13 cellular contexts compared by ENCODE assay signal in genomic region chr12:125549836-125550235, GRCh38.
DNase-seq lines count a peak whose midpoint lies in the region; ATAC-seq, FAIRE-seq and TF ChIP-seq lines count a peak whose summit lies in the region.
"Had no signal": no experiment of that assay in that cellular context is flagged by ENCODE, and none has a peak within 500 bp of the region (broad histone marks: within the 10 kb centered on the region; RNA-seq: fewer than 3 reads in every experiment).

No MANE protein-coding gene starts in this region.

- no peaks in the 10 kb centered on the region for H3K9me1 ChIP-seq in K562 (ENCODE audit: control insufficient read depth, insufficient read depth, low read length)

- no peaks in the 10 kb centered on the region for H3K9me3 ChIP-seq in Karpas-422 (ENCODE audit: low read length)
- H3K9me3 ChIP-seq in K562 (replicated peaks; ENCODE audit: control insufficient read depth, insufficient read depth, low read depth, low read length): no peaks in the 10 kb centered on the region; the same call in 1 of the 2 replicates
- H3K9me3 ChIP-seq: pancreas had no signal

- no peak overlapping the region for H3K4me3 Mint-ChIP-seq in nephron progenitor cell

- no peak overlapping the region for H3K4me2 ChIP-seq in Karpas-422 (ENCODE audit: low read depth, low read length, poor library complexity, severe bottlenecking)
- no peak overlapping the region for H3K4me2 ChIP-seq in K562 (ENCODE audit: insufficient read depth, low read length)

- in situ Hi-C loops in K562 (cut with MboI): no loop called here

- TF ChIP-seq CTCF in GM12864 (IDR thresholded peaks at IDR 0.05; ENCODE audit: low read depth, low read length, missing control alignments) (peak; percentile 89), K562 (IDR thresholded peaks at IDR 0.05 in 2 of 3, conservative IDR thresholded peaks at IDR 0.05 in 1 of 3; ENCODE audit: insufficient read depth in 2 of 3, low read depth in 1 of 3, low read length in 3 of 3) (peak; percentile 53 to 79 (median 57)), nephron progenitor cell (IDR thresholded peaks at IDR 0.05) (peak; percentile 33)

- H3K36me3 Mint-ChIP-seq in nephron progenitor cell (ENCODE audit: low read depth): no peaks in the 10 kb centered on the region

- H4K20me1 ChIP-seq in Karpas-422 (ENCODE audit: insufficient read depth, low read depth, low read length) (no peaks in the 10 kb centered on the region), K562 (replicated peaks; ENCODE audit: control insufficient read depth, insufficient read depth, low read length) (no peaks in the 10 kb centered on the region)

- no peaks in the 10 kb centered on the region for H3K9me2 ChIP-seq in Karpas-422 (replicated peaks; ENCODE audit: insufficient read depth, low read length)

- H3K36me3 ChIP-seq in Karpas-422 (ENCODE audit: insufficient read depth, low read length) (no peaks in the 10 kb centered on the region), K562 (ENCODE audit: control insufficient read depth, insufficient read depth, low read length) (no peaks in the 10 kb centered on the region)
- H3K36me3 ChIP-seq: pancreas had no signal

- TF ChIP-seq RAD21 in K562 (CRISPR knock-in tag; conservative IDR thresholded peaks at IDR 0.05 in 1 of 2, IDR thresholded peaks at IDR 0.05 in 1 of 2): peak in 1 of 2 experiments; percentile 54; a peak in 2 of 4 replicates

- H3K79me2 ChIP-seq in Karpas-422 (ENCODE audit: low read length): no peaks in the 10 kb centered on the region
- H3K79me2 ChIP-seq in K562 (ENCODE audit: control insufficient read depth, insufficient read depth, low read length): no peaks in the 10 kb centered on the region

- no peak for TF ChIP-seq EP300 in K562 (IDR thresholded peaks at IDR 0.05; ENCODE audit: low read length)

- no peaks in the 10 kb centered on the region for H3K4me1 ChIP-seq in Karpas-422 (ENCODE audit: low read length)
- no peaks in the 10 kb centered on the region for H3K4me1 ChIP-seq in K562 (replicated peaks in 1 of 2; ENCODE audit: control insufficient read depth in 2 of 2, insufficient read depth in 2 of 2, low read length in 2 of 2)
- H3K4me1 ChIP-seq: pancreas had no signal

- no peak for DNase-seq in GM12864 (ENCODE audit: low read depth)
- DNase-seq in Karpas-422: peak; percentile 81
- peak; percentile 7 to 20 (median 18) for DNase-seq in K562 (ENCODE audit: extremely low read depth in 1 of 4, low spot score in 3 of 4)
- peak; percentile 12 for DNase-seq in nephron progenitor cell
- DNase-seq in NOMO-1 (lab: John Stamatoyannopoulos, UW; ENCODE audit: unreplicated experiment in 2 of 2): no peak
- no peak for DNase-seq in DMS153 (lab: John Stamatoyannopoulos, UW)
- DNase-seq: pancreas, substantia nigra had no signal

- H2AFZ ChIP-seq in Karpas-422 (ENCODE audit: low read length) (no peak overlapping the region), K562 (ENCODE audit: low read depth, low read length) (no peak overlapping the region)

- no peak overlapping the region for H3K4me3 ChIP-seq in GM12864 (ENCODE audit: low read depth, low read length)
- H3K4me3 ChIP-seq in Karpas-422 (ENCODE audit: low read length): no peak overlapping the region
- H3K4me3 ChIP-seq in K562: no peak overlapping the region
- H3K4me3 ChIP-seq: pancreas, SK-N-MC had no signal

- intact Hi-C loops in K562 (cut with micrococcal nuclease): no loop called here

- ATAC-seq in K562: no peak; the same call in 2 of the 3 replicates
- no peak for ATAC-seq in GM21717 (IDR thresholded peaks at IDR 0.05; ENCODE audit: unreplicated experiment)
- ATAC-seq in HG02981 (IDR thresholded peaks at IDR 0.05; ENCODE audit: unreplicated experiment): no peak
- ATAC-seq: esophagus mucosa, pancreas had no signal

- CTCF ChIA-PET in K562 (lab: Yijun Ruan, JAX; ENCODE audit: low intra/inter-chr PET ratio): no interaction called here

- H3K4me1 Mint-ChIP-seq in nephron progenitor cell: peaks cover 6% of the 10 kb centered on the region

- TF ChIP-seq POLR2A in K562 (conservative IDR thresholded peaks at IDR 0.05): no peak

- H3K27ac ChIP-seq in Karpas-422 (ENCODE audit: low read length): no peak overlapping the region
- no peak overlapping the region for H3K27ac ChIP-seq in K562 (ENCODE audit: extremely low read depth, low read depth, low read length)
- H3K27ac ChIP-seq: pancreas had no signal

- no peak overlapping the region for H3K27ac Mint-ChIP-seq in nephron progenitor cell

- no peak overlapping the region for H3K9ac ChIP-seq in Karpas-422 (ENCODE audit: low read length)
- H3K9ac ChIP-seq in K562 (ENCODE audit: insufficient read depth in 1 of 2, low read depth in 2 of 2, low read length in 2 of 2): no peak overlapping the region

- no peaks in the 10 kb centered on the region for H3K27me3 Mint-ChIP-seq in nephron progenitor cell (ENCODE audit: low read depth, poor library complexity)

- H3K9me3 Mint-ChIP-seq in nephron progenitor cell: peaks cover 8% of the 10 kb centered on the region

- POLR2A ChIA-PET in K562 (lab: Yijun Ruan, JAX): no interaction called here

- no peaks in the 10 kb centered on the region for H3K27me3 ChIP-seq in Karpas-422 (ENCODE audit: low read length)
- H3K27me3 ChIP-seq in K562 (ENCODE audit: control insufficient read depth in 2 of 2, insufficient read depth in 2 of 2, low read length in 2 of 2): no peaks in the 10 kb centered on the region
- H3K27me3 ChIP-seq: pancreas had no signal

- FAIRE-seq in K562 (lab: Jason Lieb, UNC): no peak
- FAIRE-seq: GM19239, pancreas had no signal

- WGBS in K562 (ENCODE audit: insufficient coverage, low coverage, missing lambda C conversion rate): 6% methylated on average over 4 of the region's 4 CpGs

- BruUV-seq in K562 (replicated peaks; lab: Mats Ljungman, UMichigan): no TSS peak

TF ChIP-seq in K562, 482 proteins besides CTCF, POLR2A, EP300 and RAD21:
- TF ChIP-seq USF1 (CRISPR knock-in tag; IDR thresholded peaks at IDR 0.05) (no peak), ATF3 (IDR thresholded peaks at IDR 0.05) (no peak), ATF3 (CRISPR knock-in tag; conservative IDR thresholded peaks at IDR 0.05) (no peak), HBP1 (CRISPR knock-in tag; IDR thresholded peaks at IDR 0.05) (no peak), SMC3 (conservative IDR thresholded peaks at IDR 0.05; ENCODE audit: insufficient read depth, low read depth, low read length) (0 out of 2 replicates have a peak, but pooled peaks have one; percentile 15), CTCFL (IDR thresholded peaks at IDR 0.05; ENCODE audit: borderline replicate concordance, insufficient read depth, low read depth, low read length, poor library complexity, severe bottlenecking) (peak; percentile 25), NFE2L1 (tag; IDR thresholded peaks at IDR 0.05; ENCODE audit: borderline replicate concordance, low read depth) (no peak)

Comparison
In these comparisons a context has a peak if more than half of its experiments do, and no peak if none do; other contexts are left out.
1. DNase-seq: peak in Karpas-422 (single experiment), K562 (4 of 4) and nephron progenitor cell (single experiment); none in GM12864 (single experiment), NOMO-1 (0 of 2) and DMS153 (single experiment).
2. CTCF ChIP-seq: peak in every context shown above with its lines; median percentile 89 in GM12864; 57 in K562; 33 in nephron progenitor cell.